Comparison of ENCODE assay signal across 18 cellular contexts in genomic region chr5:59773286-59773685, GRCh38.
DNase-seq lines count a peak whose midpoint lies in the region; ATAC-seq, FAIRE-seq and TF ChIP-seq lines count a peak whose summit lies in the region.
"Had no signal": no experiment of that assay in that cellular context is flagged by ENCODE, and none has a peak within 500 bp of the region (broad histone marks: within the 10 kb centered on the region; RNA-seq: fewer than 3 reads in every experiment).

No MANE protein-coding gene starts in this region.

- H3K9ac ChIP-seq in mammary epithelial cell (ENCODE audit: insufficient read depth, low read length): no peak overlapping the region

- peaks cover 13% of the 10 kb centered on the region for H3K4me1 Mint-ChIP-seq in activated T-helper 1 cell treated with anti-CD3 and anti-CD28 coated beads, Interleukin-12 subunit alpha, Interleukin-12 subunit beta, Interleukin-2, Interleukin-4 antibody, amounts not matched to agents 30 ng/mL and 10 ng/mL and 1 ng/mL, durations not matched to agents 14 hours and 24 hours and 36 hours (ENCODE audit: low read depth)
- peaks cover 8% of the 10 kb centered on the region for H3K4me1 Mint-ChIP-seq in activated CD4-positive, alpha-beta T cell treated with anti-CD3 and anti-CD28 coated beads, Interleukin-2, amount 10 ng/mL, durations not matched to agents 7 days and 5 days

- peaks cover 39% of the 10 kb centered on the region for H3K79me2 ChIP-seq in mammary epithelial cell (ENCODE audit: insufficient read depth, low read length)

- no peak for ATAC-seq in GM21515 (IDR thresholded peaks at IDR 0.05; ENCODE audit: unreplicated experiment)
- ATAC-seq: CD8-positive, alpha-beta T cell; Right ventricle myocardium inferior had no signal

- no TSS peak for BruUV-seq in mammary epithelial cell (replicated peaks; lab: Mats Ljungman, UMichigan)

- H3K4me3 Mint-ChIP-seq in activated T-helper 1 cell treated with anti-CD3 and anti-CD28 coated beads, Interleukin-12 subunit alpha, Interleukin-12 subunit beta, Interleukin-2, Interleukin-4 antibody, amounts not matched to agents 30 ng/mL and 10 ng/mL and 1 ng/mL, durations not matched to agents 14 hours and 24 hours and 36 hours: no peak overlapping the region
- H3K4me3 Mint-ChIP-seq in activated CD4-positive, alpha-beta T cell treated with anti-CD3 and anti-CD28 coated beads, Interleukin-2, amount 10 ng/mL, durations not matched to agents 7 days and 5 days: no peak overlapping the region
- H3K4me3 Mint-ChIP-seq: CD8-positive, alpha-beta T cell; H9 had no signal

- in situ Hi-C loops in mammary epithelial cell (cut with MboI; ENCODE audit: low sequenced_read_pairs in 2 of 2): no loop called here

- peak; percentile 36 for FAIRE-seq in GM12892 (lab: Jason Lieb, UNC)
- FAIRE-seq: D721Med, HTR-8/SVneo had no signal

- CTCF ChIA-PET in mammary epithelial cell (lab: Charles Lee; ENCODE audit: low non-redundant PET): no interaction called here
- CTCF ChIA-PET in activated CD4-positive, alpha-beta T cell treated with anti-CD3 and anti-CD28 coated beads, Interleukin-2, amount 10 ng/mL, durations not matched to agents 7 days and 5 days (lab: Charles Lee): no interaction called here

- H3K27ac Mint-ChIP-seq in activated T-helper 1 cell treated with anti-CD3 and anti-CD28 coated beads, Interleukin-12 subunit alpha, Interleukin-12 subunit beta, Interleukin-2, Interleukin-4 antibody, amounts not matched to agents 30 ng/mL and 10 ng/mL and 1 ng/mL, durations not matched to agents 14 hours and 24 hours and 36 hours: no peak overlapping the region
- no peak overlapping the region for H3K27ac Mint-ChIP-seq in activated CD4-positive, alpha-beta T cell treated with anti-CD3 and anti-CD28 coated beads, Interleukin-2, amount 10 ng/mL, durations not matched to agents 7 days and 5 days
- H3K27ac Mint-ChIP-seq: CD8-positive, alpha-beta T cell; H9 had no signal

- dilution Hi-C loops in mammary epithelial cell (cut with HindIII; ENCODE audit: low sequenced_read_pairs): no loop called here

- peaks cover 27% of the 10 kb centered on the region for H3K27me3 Mint-ChIP-seq in activated T-helper 1 cell treated with anti-CD3 and anti-CD28 coated beads, Interleukin-12 subunit alpha, Interleukin-12 subunit beta, Interleukin-2, Interleukin-4 antibody, amounts not matched to agents 30 ng/mL and 10 ng/mL and 1 ng/mL, durations not matched to agents 14 hours and 24 hours and 36 hours (ENCODE audit: insufficient read depth)
- H3K27me3 Mint-ChIP-seq in activated CD4-positive, alpha-beta T cell treated with anti-CD3 and anti-CD28 coated beads, Interleukin-2, amount 10 ng/mL, durations not matched to agents 7 days and 5 days: peaks cover 29% of the 10 kb centered on the region

- no peaks in the 10 kb centered on the region for H4K20me1 ChIP-seq in mammary epithelial cell (ENCODE audit: insufficient read depth, low read length)

- no peak for TF ChIP-seq POLR2A in GM12892 (IDR thresholded peaks at IDR 0.05; ENCODE audit: low read depth, low read length)

- H3K4me1 ChIP-seq in mammary epithelial cell (ENCODE audit: insufficient read depth, low read length): peaks cover 20% of the 10 kb centered on the region

- peak overlapping the region; percentile 2 for H3K27ac ChIP-seq in mammary epithelial cell (ENCODE audit: insufficient read depth, low read depth, low read length)

- POLR2A ChIA-PET in activated CD4-positive, alpha-beta T cell treated with anti-CD3 and anti-CD28 coated beads, Interleukin-2, amount 10 ng/mL, durations not matched to agents 7 days and 5 days (lab: Charles Lee): no interaction called here

- no peaks in the 10 kb centered on the region for H3K36me3 ChIP-seq in mammary epithelial cell (ENCODE audit: insufficient read depth, low read length)

- H3K9me3 Mint-ChIP-seq in activated T-helper 1 cell treated with anti-CD3 and anti-CD28 coated beads, Interleukin-12 subunit alpha, Interleukin-12 subunit beta, Interleukin-2, Interleukin-4 antibody, amounts not matched to agents 30 ng/mL and 10 ng/mL and 1 ng/mL, durations not matched to agents 14 hours and 24 hours and 36 hours: no peaks in the 10 kb centered on the region
- H3K9me3 Mint-ChIP-seq in activated CD4-positive, alpha-beta T cell treated with anti-CD3 and anti-CD28 coated beads, Interleukin-2, amount 10 ng/mL, durations not matched to agents 7 days and 5 days: no peaks in the 10 kb centered on the region
- H3K9me3 Mint-ChIP-seq: CD8-positive, alpha-beta T cell; H9 had no signal

- H3K27me3 ChIP-seq in mammary epithelial cell (ENCODE audit: insufficient read depth, low read length): no peaks in the 10 kb centered on the region

- no peak for TF ChIP-seq CTCF in mammary epithelial cell (conservative IDR thresholded peaks at IDR 0.05 in 1 of 2, IDR thresholded peaks at IDR 0.05 in 1 of 2; ENCODE audit: extremely low read depth in 1 of 2, insufficient read depth in 1 of 2, low read depth in 1 of 2, low read length in 2 of 2)

- peak overlapping the region; percentile 52 for H3K4me2 ChIP-seq in mammary epithelial cell (ENCODE audit: insufficient read depth, low read depth, low read length)

- no peak overlapping the region for H2AFZ ChIP-seq in mammary epithelial cell (ENCODE audit: low read depth, low read length)

- no peak for DNase-seq in GM12892 (ENCODE audit: insufficient read length)
- DNase-seq in NCI-H69 (lab: John Stamatoyannopoulos, UW): peak; percentile 50
- DNase-seq in mammary epithelial cell: peak; percentile 71
- peak; percentile 10 for DNase-seq in kidney glomerular epithelial cell (lab: John Stamatoyannopoulos, UW)
- DNase-seq in activated T-helper 1 cell treated with anti-CD3 and anti-CD28 coated beads, Interleukin-12 subunit alpha, Interleukin-12 subunit beta, Interleukin-2, Interleukin-4 antibody, amounts not matched to agents 30 ng/mL and 10 ng/mL and 1 ng/mL, durations not matched to agents 14 hours and 24 hours and 36 hours (ENCODE audit: low spot score): no peak
- DNase-seq in activated CD4-positive, alpha-beta T cell treated with anti-CD3 and anti-CD28 coated beads, Interleukin-2, amount 10 ng/mL, durations not matched to agents 7 days and 5 days: no peak
- no peak for DNase-seq in UCSD-AML1 (lab: John Stamatoyannopoulos, UW; ENCODE audit: unreplicated experiment)
- DNase-seq: CD8-positive, alpha-beta T cell; DMS79 treated with DMSO at 0.1 percent for 48 hours; H9; NCI-H146; NCI-H2227 treated with DMSO at 0.1 percent for 48 hours; NCI-H526; OCI-M1 had no signal

- H3K4me3 ChIP-seq in mammary epithelial cell (replicated peaks in 1 of 3; ENCODE audit: insufficient read depth in 1 of 3, low read depth in 2 of 3, low read length in 3 of 3): no peak overlapping the region

- H3K36me3 Mint-ChIP-seq in activated T-helper 1 cell treated with anti-CD3 and anti-CD28 coated beads, Interleukin-12 subunit alpha, Interleukin-12 subunit beta, Interleukin-2, Interleukin-4 antibody, amounts not matched to agents 30 ng/mL and 10 ng/mL and 1 ng/mL, durations not matched to agents 14 hours and 24 hours and 36 hours (ENCODE audit: low read depth): no peaks in the 10 kb centered on the region
- H3K36me3 Mint-ChIP-seq in activated CD4-positive, alpha-beta T cell treated with anti-CD3 and anti-CD28 coated beads, Interleukin-2, amount 10 ng/mL, durations not matched to agents 7 days and 5 days (ENCODE audit: low read depth): no peaks in the 10 kb centered on the region
- H3K36me3 Mint-ChIP-seq: CD8-positive, alpha-beta T cell had no signal

- no peaks in the 10 kb centered on the region for H3K9me3 ChIP-seq in mammary epithelial cell (replicated peaks; ENCODE audit: insufficient read depth, low read length)

- intact Hi-C loops in mammary epithelial cell (cut with micrococcal nuclease): no loop called here
- intact Hi-C loops in activated T-helper 1 cell treated with anti-CD3 and anti-CD28 coated beads, Interleukin-12 subunit alpha, Interleukin-12 subunit beta, Interleukin-2, Interleukin-4 antibody, amounts not matched to agents 30 ng/mL and 10 ng/mL and 1 ng/mL, durations not matched to agents 14 hours and 24 hours and 36 hours (cut with micrococcal nuclease): no loop called here

Comparison
In these comparisons a context has a peak if more than half of its experiments do, and no peak if none do; other contexts are left out.
1. DNase-seq: peak in NCI-H69 (single experiment), mammary epithelial cell (single experiment) and kidney glomerular epithelial cell (single experiment); none in GM12892 (single experiment), activated T-helper 1 cell treated with anti-CD3 and anti-CD28 coated beads, Interleukin-12 subunit alpha, Interleukin-12 subunit beta, Interleukin-2, Interleukin-4 antibody, amounts not matched to agents 30 ng/mL and 10 ng/mL and 1 ng/mL, durations not matched to agents 14 hours and 24 hours and 36 hours (single experiment), activated CD4-positive, alpha-beta T cell treated with anti-CD3 and anti-CD28 coated beads, Interleukin-2, amount 10 ng/mL, durations not matched to agents 7 days and 5 days (single experiment) and UCSD-AML1 (single experiment).